21 cellular contexts compared by ENCODE assay signal in genomic region chr3:191321019-191321767, GRCh38.
"Had no signal": no experiment of that assay in that cellular context is flagged by ENCODE, and none has a peak within 500 bp of the region (broad histone marks: within the 10 kb centered on the region; RNA-seq: fewer than 3 reads in every experiment).

No MANE protein-coding gene starts in this region.

- FAIRE-seq: HepG2 had no signal

- H3K4me3 ChIP-seq: MG63 had no signal

- H3K9me3 ChIP-seq: MG63, SK-N-SH had no signal

- ATAC-seq: HepG2, Panc1, T-cell had no signal

- H3K9ac ChIP-seq: SK-N-SH had no signal

- DNase-seq: KBM-7, MG63, NCI-H1092, NCI-H1105 treated with DMSO at 0.1 percent for 48 hours, NCI-H1417 treated with DMSO at 0.1 percent for 48 hours, NCI-H146, NCI-H1694 treated with DMSO at 0.1 percent for 48 hours, NCI-H1930, NCI-H2081, NCI-H2171, NCI-H345, NCI-H446 treated with DMSO at 0.1 percent for 48 hours, NCI-H510A treated with DMSO at 0.1 percent for 48 hours, NCI-H526, SHP77, SK-N-SH, SW 1271, T-cell had no signal

- H3K27ac ChIP-seq: RWPE1 had no signal

- H3K4me2 ChIP-seq: SK-N-SH had no signal

- H3K27me3 ChIP-seq: MG63 had no signal

- H3K36me3 ChIP-seq: MG63 had no signal
